In the genomic region with DNA sequence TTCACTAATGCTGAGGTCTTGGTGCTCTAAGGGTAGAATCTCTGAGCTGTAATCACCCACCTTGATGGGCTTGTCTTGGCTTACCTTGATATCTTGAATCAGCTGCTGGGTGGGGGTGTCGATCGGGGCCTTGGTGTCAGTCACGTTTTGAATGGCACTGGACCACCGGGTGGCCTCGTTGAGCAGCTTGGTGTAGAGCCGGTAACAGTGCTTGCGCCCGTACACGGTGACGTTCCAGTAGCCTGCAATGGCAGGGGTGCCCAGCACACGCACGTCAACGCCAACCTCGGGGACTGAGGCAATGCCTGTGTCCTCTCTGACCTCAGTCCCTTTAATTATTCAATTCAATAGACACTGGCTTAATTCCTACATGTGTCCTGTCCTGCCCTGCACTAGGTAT, we compare ENCODE assay signal across 23 cellular contexts.
DNase-seq lines count a peak whose midpoint lies in the region; ATAC-seq and TF ChIP-seq lines count a peak whose summit lies in the region.
"Had no signal": no experiment of that assay in that cellular context is flagged by ENCODE, and none has a peak within 500 bp of the region (broad histone marks: within the 10 kb centered on the region; RNA-seq: fewer than 3 reads in every experiment).

No MANE protein-coding gene starts in this region.

- H3K9me2 ChIP-seq in OCI-LY7 (ENCODE audit: insufficient read depth, low read length) = no peaks in the 10 kb centered on the region

- H3K36me3 ChIP-seq in OCI-LY7 (ENCODE audit: insufficient read depth, low read length) = no peaks in the 10 kb centered on the region
- H3K36me3 ChIP-seq: neutrophil had no signal

- no peaks in the 10 kb centered on the region for H3K9me3 Mint-ChIP-seq in stimulated activated naive CD8-positive, alpha-beta T cell treated with anti-CD3 and anti-CD28 coated beads, Interleukin-15, amount 100 ng/mL, for 72 hours
- no peaks in the 10 kb centered on the region for H3K9me3 Mint-ChIP-seq in endothelial cell (ENCODE audit: unreplicated experiment)
- H3K9me3 Mint-ChIP-seq: mesothelial cell of epicardium; T-helper 2 cell treated with Interferon-gamma antibody and Interleukin-4, amounts not matched to agents 5 μg/mL and 100 μg/mL, for 36 hours had no signal

- H3K27ac Mint-ChIP-seq in stimulated activated naive CD8-positive, alpha-beta T cell treated with anti-CD3 and anti-CD28 coated beads, Interleukin-15, amount 100 ng/mL, for 72 hours = peak overlapping the region in 1 of 2 donors; percentile 42
- H3K27ac Mint-ChIP-seq in endothelial cell (ENCODE audit: unreplicated experiment) = no peak overlapping the region
- H3K27ac Mint-ChIP-seq: mesothelial cell of epicardium; T-helper 2 cell treated with Interferon-gamma antibody and Interleukin-4, amounts not matched to agents 5 μg/mL and 100 μg/mL, for 36 hours had no signal

- H3K9me3 ChIP-seq in OCI-LY7 (ENCODE audit: low read length) = no peaks in the 10 kb centered on the region
- H3K9me3 ChIP-seq: esophagus muscularis mucosa, heart right ventricle, neutrophil, suprapubic skin had no signal

- no peaks in the 10 kb centered on the region for H3K4me1 Mint-ChIP-seq in stimulated activated naive CD8-positive, alpha-beta T cell treated with anti-CD3 and anti-CD28 coated beads, Interleukin-15, amount 100 ng/mL, for 72 hours
- H3K4me1 Mint-ChIP-seq in endothelial cell (ENCODE audit: unreplicated experiment) = no peaks in the 10 kb centered on the region

- DNase-seq in stimulated activated naive CD8-positive, alpha-beta T cell treated with anti-CD3 and anti-CD28 coated beads, Interleukin-15, Interleukin-2, amounts not matched to agents 100 U/mL and 50 U/mL, for 24 hours = no peak
- no peak for DNase-seq in stimulated activated naive CD8-positive, alpha-beta T cell treated with anti-CD3 and anti-CD28 coated beads, Interleukin-15, amount 100 ng/mL, for 72 hours
- DNase-seq in OCI-LY7 (ENCODE audit: low spot score) = no peak
- DNase-seq in endothelial cell (ENCODE audit: low spot score) = peak; percentile 26
- no peak for DNase-seq in activated CD8-positive, alpha-beta memory T cell treated with anti-CD3 and anti-CD28 coated beads for 24 hours
- DNase-seq in activated T-cell treated with anti-CD3 and anti-CD28 coated beads for 4 hours = no peak
- no peak for DNase-seq in medulla oblongata (ENCODE audit: extremely low spot score)
- DNase-seq: activated CD4-positive, alpha-beta T cell treated with anti-CD3 and anti-CD28 coated beads for 1 hour; activated CD8-positive, alpha-beta memory T cell treated with anti-CD3 and anti-CD28 coated beads, Interleukin-2, amount 50 U/mL, for 48 hours; activated naive CD4-positive, alpha-beta T cell treated with Interleukin-2 at 50 U/mL for 16 hours; AML-193; DMS153; heart right ventricle; MM.1S; NCI-H2081 treated with DMSO at 0.1 percent for 48 hours; SHP77 treated with DMSO at 0.1 percent for 48 hours; stimulated activated CD4-positive, alpha-beta T cell treated with anti-CD3 and anti-CD28 coated beads, Interleukin-2, amount 100 ng/mL, for 24 hours had no signal

- POLR2A ChIA-PET in OCI-LY7 (lab: Charles Lee) = no interaction called here

- TF ChIP-seq CTCF in OCI-LY7 (conservative IDR thresholded peaks at IDR 0.05; ENCODE audit: low read length) (0 out of 2 replicates have a peak, but pooled peaks have one; percentile 21), endothelial cell (IDR thresholded peaks at IDR 0.05; ENCODE audit: unreplicated experiment) (no peak)

- CTCF ChIA-PET in OCI-LY7 (lab: Charles Lee; ENCODE audit: unreplicated experiment) = no interaction called here

- intact Hi-C loops in OCI-LY7 (cut with micrococcal nuclease; ENCODE audit: unreplicated experiment) = no loop called here

- H3K4me3 ChIP-seq in OCI-LY7 (ENCODE audit: low read depth, low read length, poor library complexity, severe bottlenecking) = no peak overlapping the region
- H3K4me3 ChIP-seq: esophagus muscularis mucosa, heart right ventricle, suprapubic skin had no signal

- no peaks in the 10 kb centered on the region for H4K20me1 ChIP-seq in OCI-LY7 (ENCODE audit: insufficient read depth, low read length)

- no TSS peak for BruUV-seq in OCI-LY7 (replicated peaks; lab: Mats Ljungman, UMichigan)

- H3K4me1 ChIP-seq in OCI-LY7 (ENCODE audit: insufficient read depth, low read length, poor library complexity, severe bottlenecking) = no peaks in the 10 kb centered on the region
- H3K4me1 ChIP-seq: esophagus muscularis mucosa, heart right ventricle had no signal

- no peak overlapping the region for H3K4me2 ChIP-seq in OCI-LY7 (ENCODE audit: low read length)

- peaks cover 14% of the 10 kb centered on the region for H3K27me3 Mint-ChIP-seq in stimulated activated naive CD8-positive, alpha-beta T cell treated with anti-CD3 and anti-CD28 coated beads, Interleukin-15, amount 100 ng/mL, for 72 hours
- peaks cover 6% of the 10 kb centered on the region for H3K27me3 Mint-ChIP-seq in endothelial cell (ENCODE audit: unreplicated experiment)

- no peak overlapping the region for H3K4me3 Mint-ChIP-seq in stimulated activated naive CD8-positive, alpha-beta T cell treated with anti-CD3 and anti-CD28 coated beads, Interleukin-15, amount 100 ng/mL, for 72 hours
- peak overlapping the region; percentile 62 for H3K4me3 Mint-ChIP-seq in endothelial cell (ENCODE audit: unreplicated experiment)
- H3K4me3 Mint-ChIP-seq: mesothelial cell of epicardium; T-helper 2 cell treated with Interferon-gamma antibody and Interleukin-4, amounts not matched to agents 5 μg/mL and 100 μg/mL, for 36 hours had no signal

- peaks cover 68% of the 10 kb centered on the region for H3K36me3 Mint-ChIP-seq in endothelial cell (ENCODE audit: low read depth, unreplicated experiment)

- peak; percentile 23 for ATAC-seq in stimulated activated naive CD8-positive, alpha-beta T cell treated with anti-CD3 and anti-CD28 coated beads, Interleukin-15, Interleukin-2, amounts not matched to agents 100 U/mL and 50 U/mL, for 24 hours
- no peak for ATAC-seq in stimulated activated naive CD8-positive, alpha-beta T cell treated with anti-CD3 and anti-CD28 coated beads, Interleukin-15, amount 100 ng/mL, for 72 hours
- no peak for ATAC-seq in HG02884 (IDR thresholded peaks at IDR 0.05; ENCODE audit: unreplicated experiment)
- ATAC-seq: heart right ventricle had no signal

- no peak overlapping the region for H2AFZ ChIP-seq in OCI-LY7 (ENCODE audit: low read length)

- no peaks in the 10 kb centered on the region for H3K79me2 ChIP-seq in OCI-LY7 (ENCODE audit: insufficient read depth, low read depth, low read length)

- no peak overlapping the region for H3K27ac ChIP-seq in OCI-LY7 (ENCODE audit: low read depth, low read length, poor library complexity, severe bottlenecking)
- H3K27ac ChIP-seq: esophagus muscularis mucosa, heart right ventricle, neutrophil, suprapubic skin had no signal
